In genomic region chr10:124688889-124689670, GRCh38 we compare ENCODE assay signal across 8 cellular contexts. TPM values are rescaled to one million over a fixed set of nuclear protein-coding genes. Genes with fewer than 3 reads are reported as not detected.
DNase-seq lines count a peak whose midpoint lies in the region; ATAC-seq and TF ChIP-seq lines count a peak whose summit lies in the region.

No MANE protein-coding gene starts in this region.

- H3K27me3 Mint-ChIP-seq in activated CD4-positive, alpha-beta T cell treated with anti-CD3 and anti-CD28 coated beads for 36 hours: peaks cover 2% of the 10 kb centered on the region
- no peaks in the 10 kb centered on the region for H3K27me3 Mint-ChIP-seq in activated naive CD8-positive, alpha-beta T cell treated with anti-CD3 and anti-CD28 coated beads, Interleukin-2, amount 10 ng/mL, durations not matched to agents 7 days and 5 days
- no peaks in the 10 kb centered on the region for H3K27me3 Mint-ChIP-seq in mesothelial cell of epicardium (ENCODE audit: low read depth)

- DNase-seq in activated CD4-positive, alpha-beta T cell treated with anti-CD3 and anti-CD28 coated beads for 36 hours: peak; percentile 81
- DNase-seq in activated CD4-positive, alpha-beta T cell treated with anti-CD3 and anti-CD28 coated beads for 1 hour: no peak
- DNase-seq in activated naive CD8-positive, alpha-beta T cell treated with anti-CD3 and anti-CD28 coated beads, Interleukin-2, amount 10 ng/mL, durations not matched to agents 7 days and 5 days: no peak
- DNase-seq in stimulated activated CD4-positive, alpha-beta T cell treated with anti-CD3 and anti-CD28 coated beads, Interleukin-15, amount 100 ng/mL, for 24 hours: peak; percentile 77
- DNase-seq in NCI-H1930 (lab: John Stamatoyannopoulos, UW): no peak
- no peak for DNase-seq in mesothelial cell of epicardium (ENCODE audit: low spot score in 2 of 2, unreplicated experiment in 2 of 2)
- DNase-seq in HT-29 (ENCODE audit: low spot score): no peak

- ATAC-seq in activated CD4-positive, alpha-beta T cell treated with anti-CD3 and anti-CD28 coated beads for 36 hours: peak; percentile 89
- ATAC-seq in HG03469 (IDR thresholded peaks at IDR 0.05; ENCODE audit: unreplicated experiment): peak; percentile 90
- ATAC-seq in activated naive CD8-positive, alpha-beta T cell treated with anti-CD3 and anti-CD28 coated beads, Interleukin-2, amount 10 ng/mL, durations not matched to agents 7 days and 5 days (ENCODE audit: low read depth): peak; percentile 93

- H3K27ac Mint-ChIP-seq in activated CD4-positive, alpha-beta T cell treated with anti-CD3 and anti-CD28 coated beads for 36 hours: peak overlapping the region; percentile 84
- H3K27ac Mint-ChIP-seq in activated naive CD8-positive, alpha-beta T cell treated with anti-CD3 and anti-CD28 coated beads, Interleukin-2, amount 10 ng/mL, durations not matched to agents 7 days and 5 days: peak overlapping the region; percentile 44
- no peak overlapping the region for H3K27ac Mint-ChIP-seq in mesothelial cell of epicardium

- intact Hi-C loops in activated CD4-positive, alpha-beta T cell treated with anti-CD3 and anti-CD28 coated beads for 36 hours (cut with DNase I, micrococcal nuclease): loop anchor here (1.0 to 2.0 kb wide), 9 partner anchors 29 to 227 kb away; no protein-coding TSS in a partner anchor

- peaks cover 81% of the 10 kb centered on the region for H3K4me1 Mint-ChIP-seq in activated CD4-positive, alpha-beta T cell treated with anti-CD3 and anti-CD28 coated beads for 36 hours
- H3K4me1 Mint-ChIP-seq in activated naive CD8-positive, alpha-beta T cell treated with anti-CD3 and anti-CD28 coated beads, Interleukin-2, amount 10 ng/mL, durations not matched to agents 7 days and 5 days: peaks cover 39% of the 10 kb centered on the region
- peaks cover 19% of the 10 kb centered on the region for H3K4me1 Mint-ChIP-seq in mesothelial cell of epicardium

- H3K9me3 Mint-ChIP-seq in activated CD4-positive, alpha-beta T cell treated with anti-CD3 and anti-CD28 coated beads for 36 hours (ENCODE audit: low read depth): no peaks in the 10 kb centered on the region
- no peaks in the 10 kb centered on the region for H3K9me3 Mint-ChIP-seq in activated naive CD8-positive, alpha-beta T cell treated with anti-CD3 and anti-CD28 coated beads, Interleukin-2, amount 10 ng/mL, durations not matched to agents 7 days and 5 days
- H3K9me3 Mint-ChIP-seq in mesothelial cell of epicardium: no peaks in the 10 kb centered on the region

- POLR2A ChIA-PET in activated CD4-positive, alpha-beta T cell treated with anti-CD3 and anti-CD28 coated beads for 36 hours (lab: Charles Lee): interaction anchor here (0.5 to 3.1 kb wide), 16 partner anchors 8 to 144 kb away, joined by 3 to 63 read pairs (median 6); no protein-coding TSS in a partner anchor
- POLR2A ChIA-PET in activated naive CD8-positive, alpha-beta T cell treated with anti-CD3 and anti-CD28 coated beads, Interleukin-2, amount 10 ng/mL, durations not matched to agents 7 days and 5 days (lab: Charles Lee): interaction anchor here (0.8 to 3.2 kb wide), 6 partner anchors 11 to 52 kb away, joined by 3 to 17 read pairs (median 4); no protein-coding TSS in a partner anchor

- CTCF ChIA-PET in activated CD4-positive, alpha-beta T cell treated with anti-CD3 and anti-CD28 coated beads for 36 hours (lab: Charles Lee): interaction anchor here (0.7 to 7.5 kb wide), 21 partner anchors 11 to 433 kb away, joined by 3 to 125 read pairs (median 8); no protein-coding TSS in a partner anchor

- no peak for TF ChIP-seq CTCF in mesothelial cell of epicardium (IDR thresholded peaks at IDR 0.05; ENCODE audit: unreplicated experiment)

- H3K4me3 Mint-ChIP-seq in activated CD4-positive, alpha-beta T cell treated with anti-CD3 and anti-CD28 coated beads for 36 hours: peak overlapping the region; percentile 8
- peak overlapping the region; percentile 15 for H3K4me3 Mint-ChIP-seq in activated naive CD8-positive, alpha-beta T cell treated with anti-CD3 and anti-CD28 coated beads, Interleukin-2, amount 10 ng/mL, durations not matched to agents 7 days and 5 days
- no peak overlapping the region for H3K4me3 Mint-ChIP-seq in mesothelial cell of epicardium

- peaks cover 37% of the 10 kb centered on the region for H3K36me3 Mint-ChIP-seq in activated CD4-positive, alpha-beta T cell treated with anti-CD3 and anti-CD28 coated beads for 36 hours (ENCODE audit: low read depth)
- H3K36me3 Mint-ChIP-seq in activated naive CD8-positive, alpha-beta T cell treated with anti-CD3 and anti-CD28 coated beads, Interleukin-2, amount 10 ng/mL, durations not matched to agents 7 days and 5 days: peaks cover 32% of the 10 kb centered on the region
- H3K36me3 Mint-ChIP-seq in mesothelial cell of epicardium: peaks cover 6% of the 10 kb centered on the region

RNA-seq across cellular contexts. Expression of gene FAM53B, which starts 55.1 kb away (rescaled TPM):
- total RNA-seq in activated CD4-positive, alpha-beta T cell treated with anti-CD3 and anti-CD28 coated beads for 36 hours: 10 to 100 TPM; 13.3 to 13.9 TPM
- 10 to 100 TPM; 29.8 to 33.0 TPM for total RNA-seq in activated naive CD8-positive, alpha-beta T cell treated with anti-CD3 and anti-CD28 coated beads, Interleukin-2, amount 10 ng/mL, durations not matched to agents 7 days and 5 days
- total RNA-seq in mesothelial cell of epicardium: 40.7 to 43.0 TPM (median 42.0 TPM) in 3 replicates
- 17.8 and 20.2 TPM in 2 replicates for total RNA-seq in HT-29 (2014; rRNA removed; shearing (Covaris generic))

Comparison
In these comparisons a context has a peak if more than half of its experiments do, and no peak if none do; other contexts are left out.
1. DNase-seq: peak in activated CD4-positive, alpha-beta T cell treated with anti-CD3 and anti-CD28 coated beads for 36 hours (single experiment) and stimulated activated CD4-positive, alpha-beta T cell treated with anti-CD3 and anti-CD28 coated beads, Interleukin-15, amount 100 ng/mL, for 24 hours (single experiment); none in activated CD4-positive, alpha-beta T cell treated with anti-CD3 and anti-CD28 coated beads for 1 hour (single experiment), activated naive CD8-positive, alpha-beta T cell treated with anti-CD3 and anti-CD28 coated beads, Interleukin-2, amount 10 ng/mL, durations not matched to agents 7 days and 5 days (single experiment), NCI-H1930 (0 of 2), mesothelial cell of epicardium (0 of 2) and HT-29 (single experiment).
2. Peak in every context shown above with its lines, with median percentiles within 50 percentile points of each other: ATAC-seq.